ENCODE assay signal across 18 cellular contexts in the genomic region with DNA sequence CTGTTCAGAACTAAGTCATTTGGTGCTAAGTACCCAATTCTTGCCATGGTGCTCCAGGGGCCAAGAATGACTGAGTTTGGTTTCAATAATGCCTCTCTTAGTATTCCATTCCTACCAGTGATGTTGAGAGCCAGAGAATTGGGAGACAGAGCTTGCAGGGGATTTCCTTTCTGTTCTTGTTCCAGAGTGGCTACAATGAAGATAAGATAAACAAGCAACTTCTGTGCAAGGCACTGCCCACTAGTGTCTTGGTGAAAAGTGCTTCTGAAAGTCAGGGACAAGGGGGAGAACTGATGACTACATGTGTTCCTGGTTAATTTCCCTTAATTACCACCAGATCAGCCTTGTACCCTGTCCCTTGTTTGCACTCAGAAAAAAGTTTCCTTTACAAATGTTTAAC.
DNase-seq lines count a peak whose midpoint lies in the region; ATAC-seq and TF ChIP-seq lines count a peak whose summit lies in the region.
"Had no signal": no experiment of that assay in that cellular context is flagged by ENCODE, and none has a peak within 500 bp of the region (broad histone marks: within the 10 kb centered on the region; RNA-seq: fewer than 3 reads in every experiment).

No MANE protein-coding gene starts in this region.

- TF ChIP-seq CTCF in SK-N-SH (IDR thresholded peaks at IDR 0.05) (no peak), PC-9 (conservative IDR thresholded peaks at IDR 0.05) (no peak), upper lobe of left lung (IDR thresholded peaks at IDR 0.05) (no peak), foreskin keratinocyte (conservative IDR thresholded peaks at IDR 0.05) (no peak)

- H3K4me3 ChIP-seq in SK-N-SH (ENCODE audit: low read depth in 2 of 2, low read length in 1 of 2) (no peak overlapping the region), PC-9 (peak overlapping the region; percentile 37; the same call in 1 of the 2 replicates), upper lobe of left lung (no peak overlapping the region)
- H3K4me3 ChIP-seq: adrenal gland, GM23248, skin epidermis had no signal

- H3K36me3 Mint-ChIP-seq in T-cell = no peaks in the 10 kb centered on the region

- H3K36me3 ChIP-seq in SK-N-SH (replicated peaks in 1 of 2; ENCODE audit: control insufficient read depth in 1 of 2, insufficient read depth in 2 of 2, low read length in 1 of 2) = no peaks in the 10 kb centered on the region
- no peaks in the 10 kb centered on the region for H3K36me3 ChIP-seq in PC-9 (ENCODE audit: low read depth)
- no peaks in the 10 kb centered on the region for H3K36me3 ChIP-seq in upper lobe of left lung
- H3K36me3 ChIP-seq: adrenal gland had no signal

- POLR2A ChIA-PET in SK-N-SH (lab: Yijun Ruan, JAX) = no interaction called here
- POLR2A ChIA-PET in PC-9 (lab: Charles Lee; ENCODE audit: unreplicated experiment) = interaction anchor here (0.8 kb wide), 1 partner anchor 16 kb away, joined by 10 read pairs; no protein-coding TSS in a partner anchor
- POLR2A ChIA-PET in T-cell (lab: Charles Lee) = no interaction called here

- no peaks in the 10 kb centered on the region for H4K20me1 ChIP-seq in SK-N-SH (ENCODE audit: insufficient read depth)
- H4K20me1 ChIP-seq in PC-9 (ENCODE audit: insufficient read depth) = no peaks in the 10 kb centered on the region

- H3K4me1 ChIP-seq in SK-N-SH (ENCODE audit: control insufficient read depth in 1 of 2, insufficient read depth in 2 of 2, low read depth in 1 of 2, low read length in 1 of 2) = peaks cover 10% of the 10 kb centered on the region in 2 experiments; a peak in 3 of 4 replicates
- peaks cover 23% of the 10 kb centered on the region for H3K4me1 ChIP-seq in PC-9 (replicated peaks; ENCODE audit: insufficient read depth)
- H3K4me1 ChIP-seq in upper lobe of left lung = peaks cover 0 to 9% (median 3%) of the 10 kb centered on the region in 4 donors
- no peaks in the 10 kb centered on the region for H3K4me1 ChIP-seq in foreskin keratinocyte
- H3K4me1 ChIP-seq: adrenal gland had no signal

- peak; percentile 26; the same call in 2 of the 3 replicates for ATAC-seq in SK-N-SH treated with all-trans-retinoic acid at 6 μM for 48 hours
- ATAC-seq in left colon = peak; percentile 56
- ATAC-seq in upper lobe of left lung (ENCODE audit: low FRiP score in 2 of 2) = peak in 1 of 2 donors; percentile 20
- no peak for ATAC-seq in GM18909 (IDR thresholded peaks at IDR 0.05; ENCODE audit: poor library complexity, unreplicated experiment)
- no peak for ATAC-seq in foreskin keratinocyte
- ATAC-seq in T-cell (replicated peaks in 1 of 4) = no peak
- ATAC-seq: activated T-cell treated with anti-CD3 and anti-CD28 coated beads, Interleukin-2, amount 50 U/mL, for 4 hours had no signal

- no peak overlapping the region for H3K27ac Mint-ChIP-seq in T-cell
- H3K27ac Mint-ChIP-seq: stimulated activated naive CD8-positive, alpha-beta T cell treated with anti-CD3 and anti-CD28 coated beads, Interleukin-15, Interleukin-2, amounts not matched to agents 100 ng/mL and 50 ng/mL, for 24 hours had no signal

- no peak overlapping the region for H3K4me2 ChIP-seq in SK-N-SH
- H3K4me2 ChIP-seq in PC-9 = peak overlapping the region; percentile 55
- H3K4me2 ChIP-seq: KMS-11 had no signal

- intact Hi-C loops in PC-9 (cut with micrococcal nuclease; ENCODE audit: unreplicated experiment) = no loop called here
- intact Hi-C loops in left colon (cut with DNase I, micrococcal nuclease) = no loop called here

- DNase-seq in SK-N-SH (no peak), PC-9 (no peak), left colon (no peak), upper lobe of left lung (no peak), foreskin keratinocyte (no peak), T-cell (no peak)
- DNase-seq: activated T-cell treated with anti-CD3 and anti-CD28 coated beads, Interleukin-2, amount 50 U/mL, for 4 hours; adrenal gland; cortex of kidney; GM23248; NCI-H1694 treated with DMSO at 0.1 percent for 48 hours; NK-92 treated with Interleukin-12 subunit alpha and Interleukin-12 subunit beta, amount 100 ng/mL, for 24 hours had no signal

- no TSS peak for BruUV-seq in PC-9 (replicated peaks; lab: Mats Ljungman, UMichigan)

- no peak for TF ChIP-seq POLR2A in upper lobe of left lung (IDR thresholded peaks at IDR 0.05)

- H3K79me2 ChIP-seq in SK-N-SH (ENCODE audit: insufficient read depth) = no peaks in the 10 kb centered on the region
- no peaks in the 10 kb centered on the region for H3K79me2 ChIP-seq in PC-9 (ENCODE audit: low read depth)

- no peaks in the 10 kb centered on the region for H3K4me1 Mint-ChIP-seq in T-cell

- no peaks in the 10 kb centered on the region for H3K9me3 ChIP-seq in SK-N-SH
- no peaks in the 10 kb centered on the region; the same call in 1 of the 2 replicates for H3K9me3 ChIP-seq in PC-9 (ENCODE audit: insufficient read depth, low read depth)
- H3K9me3 ChIP-seq in upper lobe of left lung = no peaks in the 10 kb centered on the region
- H3K9me3 ChIP-seq: adrenal gland had no signal

- H3K9me2 ChIP-seq in SK-N-SH (no peaks in the 10 kb centered on the region), PC-9 (ENCODE audit: insufficient read depth) (no peaks in the 10 kb centered on the region)

- peaks cover 0 to 6% (median 0%) of the 10 kb centered on the region in 3 donors for H3K9me3 Mint-ChIP-seq in T-cell
- H3K9me3 Mint-ChIP-seq: activated T-cell treated with anti-CD3 and anti-CD28 coated beads, Interleukin-2, amount 50 U/mL, for 4 hours; neural crest cell; stimulated activated naive CD8-positive, alpha-beta T cell treated with anti-CD3 and anti-CD28 coated beads, Interleukin-15, Interleukin-2, amounts not matched to agents 100 ng/mL and 50 ng/mL, for 24 hours had no signal

- no peak overlapping the region for H2AFZ ChIP-seq in SK-N-SH (ENCODE audit: low read depth)
- peak overlapping the region; percentile 73; the same call in 1 of the 2 replicates for H2AFZ ChIP-seq in PC-9
- H2AFZ ChIP-seq: GM23248 had no signal

- H3K4me3 Mint-ChIP-seq in T-cell = no peak overlapping the region
- H3K4me3 Mint-ChIP-seq: activated T-cell treated with anti-CD3 and anti-CD28 coated beads, Interleukin-2, amount 50 U/mL, for 4 hours; neural crest cell; stimulated activated naive CD8-positive, alpha-beta T cell treated with anti-CD3 and anti-CD28 coated beads, Interleukin-15, Interleukin-2, amounts not matched to agents 100 ng/mL and 50 ng/mL, for 24 hours had no signal

- TF ChIP-seq EP300 in SK-N-SH (IDR thresholded peaks at IDR 0.05; ENCODE audit: borderline replicate concordance in 1 of 2, low read depth in 1 of 2, low read length in 1 of 2) (no peak), upper lobe of left lung (IDR thresholded peaks at IDR 0.05) (no peak)

- no peak for TF ChIP-seq RAD21 in SK-N-SH (IDR thresholded peaks at IDR 0.05; ENCODE audit: low read length)

- no peaks in the 10 kb centered on the region for H3K27me3 Mint-ChIP-seq in T-cell
- H3K27me3 Mint-ChIP-seq: stimulated activated naive CD8-positive, alpha-beta T cell treated with anti-CD3 and anti-CD28 coated beads, Interleukin-15, Interleukin-2, amounts not matched to agents 100 ng/mL and 50 ng/mL, for 24 hours had no signal

- peaks cover 2% of the 10 kb centered on the region for H3F3A ChIP-seq in SK-N-SH (replicated peaks; ENCODE audit: insufficient read depth)
- peaks cover 16% of the 10 kb centered on the region; the same call in 1 of the 2 replicates for H3F3A ChIP-seq in PC-9 (ENCODE audit: insufficient read depth, low read depth)

- no peak overlapping the region for H3K9ac ChIP-seq in SK-N-SH
- H3K9ac ChIP-seq: GM23248, KMS-11 had no signal

- no peaks in the 10 kb centered on the region for H3K27me3 ChIP-seq in SK-N-SH (ENCODE audit: insufficient read depth)
- H3K27me3 ChIP-seq in PC-9 (ENCODE audit: insufficient read depth, low read depth) = no peaks in the 10 kb centered on the region
- H3K27me3 ChIP-seq in upper lobe of left lung = no peaks in the 10 kb centered on the region
- H3K27me3 ChIP-seq in foreskin keratinocyte = no peaks in the 10 kb centered on the region
- H3K27me3 ChIP-seq: adrenal gland had no signal

- no peak overlapping the region for H3K27ac ChIP-seq in SK-N-SH (ENCODE audit: low read depth in 2 of 2, low read length in 1 of 2)
- H3K27ac ChIP-seq in PC-9 = peak overlapping the region; percentile 36
- peak overlapping the region; percentile 1 to 49 (median 36) for H3K27ac ChIP-seq in upper lobe of left lung
- H3K27ac ChIP-seq in foreskin keratinocyte = no peak overlapping the region
- H3K27ac ChIP-seq: adrenal gland, GM23248, KMS-11, skin epidermis had no signal

- CTCF ChIA-PET in SK-N-SH (lab: Yijun Ruan, JAX) = no interaction called here
- CTCF ChIA-PET in PC-9 (lab: Charles Lee) = no interaction called here
- CTCF ChIA-PET in T-cell (lab: Charles Lee) = no interaction called here

TF ChIP-seq in SK-N-SH treated with all-trans-retinoic acid at 6 μM for 48 hours, 23 proteins besides CTCF, POLR2A, EP300 and RAD21 (continues in another document):
- TF ChIP-seq OSR1 (CRISPR knock-in tag; IDR thresholded peaks at IDR 0.05) (no peak), ZNF565 (CRISPR knock-in tag; conservative IDR thresholded peaks at IDR 0.05; ENCODE audit: low read depth) (no peak), TCF4 (CRISPR knock-in tag; IDR thresholded peaks at IDR 0.05; ENCODE audit: borderline replicate concordance) (no peak), ZFP30 (CRISPR knock-in tag; IDR thresholded peaks at IDR 0.05) (no peak), ZFP3 (CRISPR knock-in tag; IDR thresholded peaks at IDR 0.05) (no peak), ZC3H10 (CRISPR knock-in tag; IDR thresholded peaks at IDR 0.05) (no peak), ARNTL (CRISPR knock-in tag; IDR thresholded peaks at IDR 0.05; ENCODE audit: borderline replicate concordance, low read depth) (no peak)

TF ChIP-seq in SK-N-SH, 30 proteins besides CTCF, POLR2A, EP300 and RAD21:
- TF ChIP-seq, protein P1, sequence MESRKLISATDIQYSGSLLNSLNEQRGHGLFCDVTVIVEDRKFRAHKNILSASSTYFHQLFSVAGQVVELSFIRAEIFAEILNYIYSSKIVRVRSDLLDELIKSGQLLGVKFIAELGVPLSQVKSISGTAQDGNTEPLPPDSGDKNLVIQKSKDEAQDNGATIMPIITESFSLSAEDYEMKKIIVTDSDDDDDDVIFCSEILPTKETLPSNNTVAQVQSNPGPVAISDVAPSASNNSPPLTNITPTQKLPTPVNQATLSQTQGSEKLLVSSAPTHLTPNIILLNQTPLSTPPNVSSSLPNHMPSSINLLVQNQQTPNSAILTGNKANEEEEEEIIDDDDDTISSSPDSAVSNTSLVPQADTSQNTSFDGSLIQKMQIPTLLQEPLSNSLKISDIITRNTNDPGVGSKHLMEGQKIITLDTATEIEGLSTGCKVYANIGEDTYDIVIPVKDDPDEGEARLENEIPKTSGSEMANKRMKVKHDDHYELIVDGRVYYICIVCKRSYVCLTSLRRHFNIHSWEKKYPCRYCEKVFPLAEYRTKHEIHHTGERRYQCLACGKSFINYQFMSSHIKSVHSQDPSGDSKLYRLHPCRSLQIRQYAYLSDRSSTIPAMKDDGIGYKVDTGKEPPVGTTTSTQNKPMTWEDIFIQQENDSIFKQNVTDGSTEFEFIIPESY (IDR thresholded peaks at IDR 0.05; ENCODE audit: borderline replicate concordance, low read depth) = no peak

Comparison
In these comparisons a context has a peak if more than half of its experiments do, and no peak if none do; other contexts are left out.
1. ATAC-seq: peak in SK-N-SH treated with all-trans-retinoic acid at 6 μM for 48 hours (single experiment) and left colon (single experiment); none in GM18909 (single experiment), foreskin keratinocyte (single experiment) and T-cell (0 of 4).
2. H3K27ac ChIP-seq: peak in PC-9 (single experiment) and upper lobe of left lung (4 of 4); none in SK-N-SH (0 of 2) and foreskin keratinocyte (single experiment).